ENCODE assay signal across 27 cellular contexts in the genomic region with DNA sequence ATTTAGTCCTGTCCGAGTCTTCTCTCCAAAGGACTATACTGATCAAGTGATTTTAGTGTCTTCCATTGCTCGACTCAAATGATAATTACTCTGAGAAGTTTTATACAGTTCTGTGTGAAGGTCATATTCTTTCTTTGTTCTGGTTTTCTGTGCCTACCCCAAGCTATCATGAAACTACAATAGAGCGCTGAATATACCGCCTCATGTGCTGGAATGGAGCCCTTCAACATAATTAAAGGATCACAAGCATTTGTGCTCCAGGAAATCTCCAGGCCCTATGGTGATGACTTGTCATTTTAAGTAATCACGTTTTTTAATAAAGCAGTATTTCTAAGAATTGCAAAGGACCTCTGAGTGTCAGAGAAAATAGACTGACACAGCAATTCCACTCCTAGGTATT.
"Had no signal": no experiment of that assay in that cellular context is flagged by ENCODE, and none has a peak within 500 bp of the region (broad histone marks: within the 10 kb centered on the region; RNA-seq: fewer than 3 reads in every experiment).

No MANE protein-coding gene starts in this region.

- H3K27me3 ChIP-seq: Peyer's patch had no signal

- H3K27ac ChIP-seq: Peyer's patch, RWPE1, SJCRH30, VCaP had no signal

- DNase-seq: activated CD4-positive, alpha-beta memory T cell treated with anti-CD3 and anti-CD28 coated beads, Interleukin-2, amount 10 ng/mL, durations not matched to agents 7 days and 5 days; activated CD4-positive, alpha-beta T cell treated with anti-CD3 and anti-CD28 coated beads, Interleukin-2, amount 10 ng/mL, durations not matched to agents 7 days and 5 days; activated CD4-positive, CD25-positive, alpha-beta regulatory T cell; activated CD8-positive, alpha-beta memory T cell treated with anti-CD3 and anti-CD28 coated beads, Interleukin-2, amount 50 U/mL, for 4 hours; activated gamma-delta T cell treated with Interleukin-2 at 50 U/mL for 16 hours; activated naive CD4-positive, alpha-beta T cell treated with anti-CD3 and anti-CD28 coated beads, Interleukin-2, amount 10 ng/mL, durations not matched to agents 7 days and 5 days; activated naive CD8-positive, alpha-beta T cell treated with anti-CD3 and anti-CD28 coated beads for 36 hours; activated T-cell treated with anti-CD3 and anti-CD28 coated beads, Interleukin-2, amount 50 U/mL, for 72 hours; KG1; NCI-H1092; NCI-H1417 treated with DMSO at 0.1 percent for 48 hours; NCI-H1694; NCI-H2029; NCI-H2107; NCI-H2171 treated with DMSO at 0.1 percent for 48 hours; NCI-H345; NCI-H510A; NCI-H526 treated with DMSO at 0.1 percent for 48 hours; NCI-H82; NK-92 treated with Interleukin-12 subunit alpha and Interleukin-12 subunit beta, amount 100 ng/mL, for 24 hours; Peyer's patch; Right ventricle myocardium superior; SJCRH30; SK-N-SH; T-helper 1 cell had no signal

- ATAC-seq: activated T-cell treated with anti-CD3 and anti-CD28 coated beads, Interleukin-2, amount 50 U/mL, for 72 hours had no signal
